In the genomic region with DNA sequence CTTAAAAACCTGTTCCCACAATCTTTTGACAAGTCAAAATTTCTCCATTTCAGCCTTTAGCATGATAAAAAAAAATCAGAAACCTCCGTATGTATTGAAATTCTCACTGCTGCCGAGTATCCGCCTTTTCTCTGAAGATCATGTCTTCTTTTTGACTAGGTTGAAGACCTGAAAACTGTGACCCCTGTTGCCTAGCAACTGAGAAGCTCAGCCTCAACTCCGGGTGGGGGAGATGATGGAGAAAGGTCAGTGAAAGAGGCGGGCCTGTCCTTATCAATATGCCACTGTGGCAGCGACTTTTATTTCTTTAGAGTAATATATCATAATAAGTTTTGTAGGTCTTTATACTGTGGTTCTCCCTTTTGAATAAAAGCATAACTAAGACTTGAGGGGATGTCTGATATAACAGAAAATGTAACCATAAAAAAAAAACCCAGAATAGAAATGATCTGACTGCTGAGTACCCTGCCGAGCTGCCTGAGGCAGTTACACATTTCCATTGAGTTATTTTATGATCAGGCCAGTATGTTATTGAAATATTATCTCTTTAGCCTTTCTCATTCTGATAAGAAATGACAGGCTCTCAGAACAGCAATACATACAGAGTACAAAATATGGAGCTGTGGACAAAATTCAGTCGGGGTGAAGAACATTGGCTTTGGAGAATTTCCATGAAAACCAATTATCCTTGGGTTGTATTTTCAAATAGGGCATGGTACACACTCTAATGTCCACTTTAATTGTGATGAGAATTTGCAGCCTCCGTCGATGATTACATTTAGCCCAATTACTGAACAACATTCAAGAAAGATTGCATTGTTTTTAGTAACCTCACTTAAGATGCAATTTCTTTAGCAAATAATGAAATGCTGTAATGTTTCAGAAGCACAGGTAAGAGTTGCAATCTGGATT, we compare ENCODE assay signal across 29 cellular contexts.
DNase-seq lines count a peak whose midpoint lies in the region; ATAC-seq, FAIRE-seq and TF ChIP-seq lines count a peak whose summit lies in the region.
"Had no signal": no experiment of that assay in that cellular context is flagged by ENCODE, and none has a peak within 500 bp of the region (broad histone marks: within the 10 kb centered on the region; RNA-seq: fewer than 3 reads in every experiment).

No MANE protein-coding gene starts in this region.

- H3K9me3 Mint-ChIP-seq in Caco-2 (ENCODE audit: unreplicated experiment) (no peaks in the 10 kb centered on the region), nephron progenitor cell (no peaks in the 10 kb centered on the region)
- H3K9me3 Mint-ChIP-seq: activated CD4-positive, alpha-beta T cell treated with anti-CD3 and anti-CD28 coated beads, Interleukin-2, amount 10 ng/mL, durations not matched to agents 24 days and 14 days; activated naive CD4-positive, alpha-beta T cell treated with anti-CD3 and anti-CD28 coated beads, Interleukin-2, amount 50 U/mL, for 72 hours; CD8-positive, alpha-beta T cell; T-cell had no signal

- POLR2A ChIA-PET in Caco-2 (lab: Charles Lee): interaction anchor here (0.6 kb wide), 1 partner anchor 184 kb away, joined by 14 read pairs; no protein-coding TSS in a partner anchor
- POLR2A ChIA-PET in K562 (lab: Yijun Ruan, JAX): no interaction called here

- no peak overlapping the region for H3K4me2 ChIP-seq in K562 (ENCODE audit: insufficient read depth, low read length)

- H3K9me3 ChIP-seq in Caco-2 (no peaks in the 10 kb centered on the region), K562 (replicated peaks; ENCODE audit: control insufficient read depth, insufficient read depth, low read depth, low read length) (no peaks in the 10 kb centered on the region), uterus (no peaks in the 10 kb centered on the region), MG63 (no peaks in the 10 kb centered on the region)
- H3K9me3 ChIP-seq: breast epithelium, HAP-1, left lung, prostate gland, thyroid gland had no signal

- CTCF ChIA-PET in Caco-2 (lab: Charles Lee) (interaction anchor here (1.0 kb wide), 1 partner anchor 10 kb away, joined by 6 read pairs; no protein-coding TSS in a partner anchor), K562 (lab: Yijun Ruan, JAX; ENCODE audit: low intra/inter-chr PET ratio) (no interaction called here)

- no peak overlapping the region for H3K9ac ChIP-seq in K562 (ENCODE audit: insufficient read depth in 1 of 2, low read depth in 2 of 2, low read length in 2 of 2)

- H3K4me1 Mint-ChIP-seq in Caco-2 (ENCODE audit: low read depth, unreplicated experiment) (peaks cover 72% of the 10 kb centered on the region), nephron progenitor cell (peaks cover 49% of the 10 kb centered on the region)
- H3K4me1 Mint-ChIP-seq: activated CD4-positive, alpha-beta T cell treated with anti-CD3 and anti-CD28 coated beads, Interleukin-2, amount 10 ng/mL, durations not matched to agents 24 days and 14 days; B cell; T-cell had no signal

- H3K79me2 ChIP-seq in K562 (ENCODE audit: control insufficient read depth, insufficient read depth, low read length): no peaks in the 10 kb centered on the region

- H4K20me1 ChIP-seq in K562 (replicated peaks; ENCODE audit: control insufficient read depth, insufficient read depth, low read length): no peaks in the 10 kb centered on the region

- TF ChIP-seq EP300 in K562 (IDR thresholded peaks at IDR 0.05; ENCODE audit: low read length): no peak

- no peak overlapping the region for H2AFZ ChIP-seq in K562 (ENCODE audit: low read depth, low read length)

- H3K4me3 Mint-ChIP-seq in Caco-2 (ENCODE audit: unreplicated experiment) (peak overlapping the region; percentile 17), nephron progenitor cell (no peak overlapping the region)
- H3K4me3 Mint-ChIP-seq: activated CD4-positive, alpha-beta T cell treated with anti-CD3 and anti-CD28 coated beads, Interleukin-2, amount 10 ng/mL, durations not matched to agents 24 days and 14 days; B cell; CD8-positive, alpha-beta T cell; T-cell had no signal

- no peak for TF ChIP-seq POLR2A in K562 (conservative IDR thresholded peaks at IDR 0.05)
- TF ChIP-seq POLR2A in uterus (IDR thresholded peaks at IDR 0.05): no peak

- H3K27me3 Mint-ChIP-seq in Caco-2 (ENCODE audit: insufficient read depth, unreplicated experiment) (no peaks in the 10 kb centered on the region), nephron progenitor cell (ENCODE audit: low read depth, poor library complexity) (peaks cover 8% of the 10 kb centered on the region)

- H3K36me3 Mint-ChIP-seq in Caco-2 (ENCODE audit: insufficient read depth, unreplicated experiment): peaks cover 14% of the 10 kb centered on the region
- H3K36me3 Mint-ChIP-seq in nephron progenitor cell (ENCODE audit: low read depth): no peaks in the 10 kb centered on the region
- H3K36me3 Mint-ChIP-seq: activated naive CD4-positive, alpha-beta T cell treated with anti-CD3 and anti-CD28 coated beads, Interleukin-2, amount 50 U/mL, for 72 hours; CD8-positive, alpha-beta T cell; T-cell had no signal

- TF ChIP-seq RAD21 in K562 (CRISPR knock-in tag; conservative IDR thresholded peaks at IDR 0.05 in 1 of 2, IDR thresholded peaks at IDR 0.05 in 1 of 2): no peak

- no peak for FAIRE-seq in K562 (lab: Jason Lieb, UNC)
- FAIRE-seq: HepG2, islet of Langerhans had no signal

- BruUV-seq in Caco-2 (replicated peaks; lab: Mats Ljungman, UMichigan) (no TSS peak), K562 (replicated peaks; lab: Mats Ljungman, UMichigan) (no TSS peak)

- DNase-seq in Caco-2 (no peak), NCI-H1417 (lab: John Stamatoyannopoulos, UW) (peak in 2 of 3 experiments; percentile 21 to 74), K562 (ENCODE audit: extremely low read depth in 1 of 4, low spot score in 3 of 4) (no peak), nephron progenitor cell (peak; percentile 11), uterus (no peak), MG63 (no peak)
- DNase-seq: ACHN; activated CD4-positive, alpha-beta T cell treated with anti-CD3 and anti-CD28 coated beads, Interleukin-2, amount 10 ng/mL, durations not matched to agents 24 days and 14 days; activated CD8-positive, alpha-beta memory T cell treated with anti-CD3 and anti-CD28 coated beads for 24 hours; activated T-cell treated with anti-CD3 and anti-CD28 coated beads for 4 hours; CD8-positive, alpha-beta T cell; hypothalamus; Karpas-422; left lung; NCI-H1436; NCI-H524 treated with DMSO at 0.1 percent for 48 hours; occipital lobe; stimulated activated CD4-positive, alpha-beta T cell treated with anti-CD3 and anti-CD28 coated beads, Interleukin-4, amount 100 ng/mL, for 24 hours; T-cell; thyroid gland had no signal

- TF ChIP-seq CTCF in Caco-2 (IDR thresholded peaks at IDR 0.05; ENCODE audit: insufficient read depth in 1 of 2, low read depth in 1 of 2, low read length in 1 of 2, severe bottlenecking in 1 of 2, unreplicated experiment in 1 of 2) (no peak), K562 (IDR thresholded peaks at IDR 0.05 in 2 of 3, conservative IDR thresholded peaks at IDR 0.05 in 1 of 3; ENCODE audit: insufficient read depth in 2 of 3, low read depth in 1 of 3, low read length in 3 of 3) (no peak), nephron progenitor cell (IDR thresholded peaks at IDR 0.05) (no peak), uterus (IDR thresholded peaks at IDR 0.05) (no peak)

- in situ Hi-C loops in K562 (cut with MboI): no loop called here

- H3K36me3 ChIP-seq in Caco-2 (ENCODE audit: control insufficient read depth, insufficient read depth, low read length) (no peaks in the 10 kb centered on the region), K562 (ENCODE audit: control insufficient read depth, insufficient read depth, low read length) (no peaks in the 10 kb centered on the region), uterus (no peaks in the 10 kb centered on the region), MG63 (no peaks in the 10 kb centered on the region)
- H3K36me3 ChIP-seq: breast epithelium, HAP-1, left lung, prostate gland, thyroid gland had no signal

- ATAC-seq in K562 (no peak), esophagus mucosa (no peak)
- ATAC-seq: activated naive CD4-positive, alpha-beta T cell treated with anti-CD3 and anti-CD28 coated beads, Interleukin-2, amount 50 U/mL, for 72 hours; CD8-positive, alpha-beta T cell; HepG2; left lung; sciatic nerve; T-cell had no signal

- H3K27me3 ChIP-seq in Caco-2 (replicated peaks; ENCODE audit: control insufficient read depth, insufficient read depth, low read length): no peaks in the 10 kb centered on the region
- H3K27me3 ChIP-seq in K562 (ENCODE audit: control insufficient read depth in 2 of 2, insufficient read depth in 2 of 2, low read length in 2 of 2): peaks cover 0 to 3% of the 10 kb centered on the region in 2 experiments; a peak in 1 of 5 replicates
- H3K27me3 ChIP-seq in uterus: no peaks in the 10 kb centered on the region
- peaks cover 3% of the 10 kb centered on the region; the same call in 1 of the 2 replicates for H3K27me3 ChIP-seq in MG63
- H3K27me3 ChIP-seq: breast epithelium, thyroid gland had no signal

- H3K9me1 ChIP-seq in K562 (ENCODE audit: control insufficient read depth, insufficient read depth, low read length): no peaks in the 10 kb centered on the region

- under 1% methylated on average over 10 of the region's 10 CpGs for WGBS in K562 (ENCODE audit: insufficient coverage, low coverage, missing lambda C conversion rate)

- H3K4me3 ChIP-seq in Caco-2 (ENCODE audit: low read depth, low read length): no peak overlapping the region
- no peak overlapping the region for H3K4me3 ChIP-seq in K562
- no peak overlapping the region for H3K4me3 ChIP-seq in uterus
- H3K4me3 ChIP-seq in MG63: no peak overlapping the region
- H3K4me3 ChIP-seq: breast epithelium, HAP-1, left lung, prostate gland, thyroid gland had no signal

- H3K27ac Mint-ChIP-seq in Caco-2 (ENCODE audit: unreplicated experiment): peak overlapping the region; percentile 79
- peak overlapping the region; percentile 30 for H3K27ac Mint-ChIP-seq in nephron progenitor cell
- H3K27ac Mint-ChIP-seq: activated CD4-positive, alpha-beta T cell treated with anti-CD3 and anti-CD28 coated beads, Interleukin-2, amount 10 ng/mL, durations not matched to agents 24 days and 14 days; activated naive CD4-positive, alpha-beta T cell treated with anti-CD3 and anti-CD28 coated beads, Interleukin-2, amount 50 U/mL, for 72 hours; B cell; CD8-positive, alpha-beta T cell; T-cell had no signal

- H3K4me1 ChIP-seq in Caco-2 (peaks cover 85% of the 10 kb centered on the region), K562 (replicated peaks in 1 of 2; ENCODE audit: control insufficient read depth in 2 of 2, insufficient read depth in 2 of 2, low read length in 2 of 2) (no peaks in the 10 kb centered on the region), uterus (no peaks in the 10 kb centered on the region)
- H3K4me1 ChIP-seq: breast epithelium, HAP-1, left lung, prostate gland, thyroid gland had no signal

- intact Hi-C loops in Caco-2 (cut with micrococcal nuclease; ENCODE audit: unreplicated experiment) (no loop called here), K562 (cut with micrococcal nuclease) (no loop called here), uterus (cut with DNase I; ENCODE audit: low total_unique reads) (no loop called here)

- H3K27ac ChIP-seq in K562 (ENCODE audit: extremely low read depth, low read depth, low read length) (no peak overlapping the region), uterus (no peak overlapping the region)
- H3K27ac ChIP-seq: breast epithelium, left lung, prostate gland, thyroid gland had no signal

Comparison
In these comparisons a context has a peak if more than half of its experiments do, and no peak if none do; other contexts are left out.
1. DNase-seq: peak in NCI-H1417 (2 of 3) and nephron progenitor cell (single experiment); none in Caco-2 (0 of 2), K562 (0 of 4), uterus (0 of 2) and MG63 (single experiment).